In genomic region chr19:11479090-11479469, GRCh38 we compare ENCODE assay signal across 1 cellular context.
TF ChIP-seq lines count a peak whose summit lies in the region.

No MANE protein-coding gene starts in this region.

TF ChIP-seq in HEK293, 187 proteins besides CTCF, POLR2A, EP300 and RAD21 (continued from another document):
- peak; percentile 15; the same call in 1 of the 2 replicates for TF ChIP-seq KLF9 (tag by site-specific recombination; IDR thresholded peaks at IDR 0.05; ENCODE audit: low read depth)
- TF ChIP-seq KLF8 (tag by site-specific recombination; IDR thresholded peaks at IDR 0.05), result peak; percentile 73; the same call in 1 of the 2 replicates
- TF ChIP-seq BCL11B (tag by site-specific recombination; IDR thresholded peaks at IDR 0.05; ENCODE audit: low read depth), result no peak
- no peak for TF ChIP-seq ZNF175 (tag by site-specific recombination; IDR thresholded peaks at IDR 0.05)
- no peak for TF ChIP-seq ZNF140 (tag by site-specific recombination; IDR thresholded peaks at IDR 0.05)
- TF ChIP-seq ZNF26 (tag by site-specific recombination; IDR thresholded peaks at IDR 0.05), result no peak
- no peak for TF ChIP-seq ZNF391 (tag by site-specific recombination; IDR thresholded peaks at IDR 0.05; ENCODE audit: borderline replicate concordance, low read depth)
- TF ChIP-seq SCRT2 (tag by site-specific recombination; IDR thresholded peaks at IDR 0.05), result no peak
- no peak for TF ChIP-seq ZNF701 (tag by site-specific recombination; IDR thresholded peaks at IDR 0.05)
- no peak for TF ChIP-seq ZBTB44 (tag by site-specific recombination; IDR thresholded peaks at IDR 0.05)
- TF ChIP-seq ZNF747 (tag by site-specific recombination; IDR thresholded peaks at IDR 0.05), result no peak
- TF ChIP-seq ZNF629 (tag by site-specific recombination; IDR thresholded peaks at IDR 0.05), result no peak
- no peak for TF ChIP-seq ZBTB7A (tag by site-specific recombination; IDR thresholded peaks at IDR 0.05; ENCODE audit: low read depth)
- TF ChIP-seq ZNF488 (tag by site-specific recombination; IDR thresholded peaks at IDR 0.05), result no peak
- peak; percentile 63 for TF ChIP-seq ZNF768 (tag by site-specific recombination; IDR thresholded peaks at IDR 0.05)
- no peak for TF ChIP-seq ZNF704 (tag by site-specific recombination; IDR thresholded peaks at IDR 0.05)
